Comparison of ENCODE assay signal across 18 cellular contexts in genomic region chr4:20044502-20044911, GRCh38.
DNase-seq lines count a peak whose midpoint lies in the region; ATAC-seq, FAIRE-seq and TF ChIP-seq lines count a peak whose summit lies in the region.
"Had no signal": no experiment of that assay in that cellular context is flagged by ENCODE, and none has a peak within 500 bp of the region (broad histone marks: within the 10 kb centered on the region; RNA-seq: fewer than 3 reads in every experiment).

No MANE protein-coding gene starts in this region.

- no peak overlapping the region for H2BK120ac ChIP-seq in IMR-90 (ENCODE audit: low read depth, low read length)

- intact Hi-C loops in IMR-90 (cut with micrococcal nuclease) (no loop called here), Right ventricle myocardium inferior (cut with DNase I) (no loop called here)

- H3K14ac ChIP-seq in IMR-90 (replicated peaks; ENCODE audit: low read depth, low read length): no peak overlapping the region

- H4K20me1 ChIP-seq in IMR-90 (ENCODE audit: insufficient read depth, low read length): no peaks in the 10 kb centered on the region

- TF ChIP-seq CTCF in IMR-90 (conservative IDR thresholded peaks at IDR 0.05; ENCODE audit: low read depth, low read length) (no peak), bronchial epithelial cell (IDR thresholded peaks at IDR 0.05; ENCODE audit: insufficient read depth, low read length, severe bottlenecking) (no peak), chondrocyte (IDR thresholded peaks at IDR 0.05) (no peak)

- no peak overlapping the region for H3K27ac ChIP-seq in IMR-90 (ENCODE audit: insufficient read depth, low read length)

- no peak overlapping the region for H2BK5ac ChIP-seq in IMR-90 (ENCODE audit: low read depth, low read length, poor library complexity, severe bottlenecking)

- H3K9me3 Mint-ChIP-seq in chondrocyte (ENCODE audit: low read depth): no peaks in the 10 kb centered on the region

- no peak overlapping the region for H3K9ac ChIP-seq in IMR-90 (ENCODE audit: low read depth, low read length)

- no peak overlapping the region for H2BK15ac ChIP-seq in IMR-90 (ENCODE audit: low read depth, low read length)

- peaks cover 52% of the 10 kb centered on the region for H3K4me1 Mint-ChIP-seq in chondrocyte (ENCODE audit: low read depth)
- H3K4me1 Mint-ChIP-seq: activated CD4-positive, alpha-beta T cell treated with anti-CD3 and anti-CD28 coated beads for 36 hours; IgD-negative memory B cell had no signal

- no peak overlapping the region for H4K8ac ChIP-seq in IMR-90 (ENCODE audit: low read depth in 2 of 2, low read length in 2 of 2)

- no peaks in the 10 kb centered on the region for H3K36me3 Mint-ChIP-seq in chondrocyte (ENCODE audit: low read depth)
- H3K36me3 Mint-ChIP-seq: IgD-negative memory B cell had no signal

- WGBS in IMR-90 (ENCODE audit: extremely low coverage in 2 of 2, insufficient read length in 1 of 2), 2 experiments: 0% methylated on average over 1 of the region's 2 CpGs; no CpG with 5 or more reads in 1 of the 2 experiments

- H2BK20ac ChIP-seq in IMR-90 (ENCODE audit: low read depth, low read length): no peak overlapping the region

- no peaks in the 10 kb centered on the region for H3K9me3 ChIP-seq in IMR-90 (ENCODE audit: control insufficient read depth, insufficient read depth, low read length)

- dilution Hi-C loops in IMR-90 (cut with HindIII; ENCODE audit: low sequenced_read_pairs, unreplicated experiment): no loop called here

- no peak overlapping the region for H3K56ac ChIP-seq in IMR-90 (ENCODE audit: extremely low read depth, insufficient read depth, low read length)

- no peak overlapping the region for H3K4me3 Mint-ChIP-seq in chondrocyte (ENCODE audit: unreplicated experiment)
- H3K4me3 Mint-ChIP-seq: activated CD4-positive, alpha-beta T cell treated with anti-CD3 and anti-CD28 coated beads for 36 hours; IgD-negative memory B cell had no signal

- H3K9me1 ChIP-seq in IMR-90 (ENCODE audit: insufficient read depth, low read length): no peaks in the 10 kb centered on the region

- no peak for TF ChIP-seq RAD21 in IMR-90 (IDR thresholded peaks at IDR 0.05; ENCODE audit: low read length)

- CTCF ChIA-PET in IMR-90 (lab: Yijun Ruan, JAX): interaction anchor here (0.6 kb wide), 1 partner anchor 372 kb away, joined by 4 read pairs; no protein-coding TSS in a partner anchor

- BruUV-seq in IMR-90 (replicated peaks; lab: Mats Ljungman, UMichigan): no TSS peak

- H3K23ac ChIP-seq in IMR-90 (ENCODE audit: low read depth, low read length): no peak overlapping the region

- no peak overlapping the region for H2AK5ac ChIP-seq in IMR-90 (ENCODE audit: low read depth, low read length)

- H3K4me1 ChIP-seq in IMR-90 (ENCODE audit: control insufficient read depth, insufficient read depth, low read length): no peaks in the 10 kb centered on the region

- POLR2A ChIA-PET in IMR-90 (lab: Charles Lee; ENCODE audit: unreplicated experiment): no interaction called here

- H3K27me3 Mint-ChIP-seq in chondrocyte (ENCODE audit: low read depth): no peaks in the 10 kb centered on the region
- H3K27me3 Mint-ChIP-seq: activated CD4-positive, alpha-beta T cell treated with anti-CD3 and anti-CD28 coated beads for 36 hours; IgD-negative memory B cell had no signal

- H3K27ac Mint-ChIP-seq in chondrocyte (ENCODE audit: unreplicated experiment): no peak overlapping the region
- H3K27ac Mint-ChIP-seq: activated CD4-positive, alpha-beta T cell treated with anti-CD3 and anti-CD28 coated beads for 36 hours; IgD-negative memory B cell had no signal

- no peak overlapping the region for H3K4ac ChIP-seq in IMR-90 (ENCODE audit: low read depth, low read length)

- TF ChIP-seq POLR2A in IMR-90 (IDR thresholded peaks at IDR 0.05; ENCODE audit: low read depth, low read length): no peak

- no peak overlapping the region for H3K18ac ChIP-seq in IMR-90 (ENCODE audit: low read depth, low read length)

- H3K36me3 ChIP-seq in IMR-90 (ENCODE audit: control insufficient read depth, insufficient read depth, low read length): no peaks in the 10 kb centered on the region
- H3K36me3 ChIP-seq in bronchial epithelial cell (ENCODE audit: control insufficient read depth, insufficient read depth, low read length): no peaks in the 10 kb centered on the region

- no peak overlapping the region for H3K4me2 ChIP-seq in IMR-90 (ENCODE audit: low read depth, low read length)

- H2AFZ ChIP-seq in IMR-90 (replicated peaks; ENCODE audit: low read length, poor library complexity): no peak overlapping the region

- H3K4me3 ChIP-seq in IMR-90 (ENCODE audit: insufficient read depth, low read depth, low read length) (no peak overlapping the region), bronchial epithelial cell (ENCODE audit: low read depth, low read length) (no peak overlapping the region)

- no peak for FAIRE-seq in bronchial epithelial cell (lab: Jason Lieb, UNC)
- FAIRE-seq: GM12891 had no signal

- H4K5ac ChIP-seq in IMR-90 (ENCODE audit: low read depth, low read length): no peak overlapping the region

- H3K79me1 ChIP-seq in IMR-90 (ENCODE audit: low read depth in 1 of 2, low read length in 2 of 2): no peaks in the 10 kb centered on the region

- no peak overlapping the region for H4K91ac ChIP-seq in IMR-90 (ENCODE audit: insufficient read depth, low read depth, low read length)

- DNase-seq in AG08395 (ENCODE audit: low spot score): peak; percentile 4
- peak; percentile 50 for DNase-seq in IMR-90
- DNase-seq in bronchial epithelial cell (ENCODE audit: low read depth): peak; percentile 84
- DNase-seq in iris pigment epithelial cell (ENCODE audit: low read depth): peak; percentile 84
- DNase-seq in activated gamma-delta T cell (lab: John Stamatoyannopoulos, UW): no peak
- DNase-seq in Right ventricle myocardium inferior (ENCODE audit: missing footprints): no peak
- no peak for DNase-seq in chondrocyte (ENCODE audit: low spot score)
- no peak for DNase-seq in NCI-H146 treated with DMSO at 0.1 percent for 48 hours (lab: John Stamatoyannopoulos, UW; ENCODE audit: unreplicated experiment)
- DNase-seq: ACHN; activated CD4-positive, alpha-beta T cell treated with anti-CD3 and anti-CD28 coated beads for 36 hours; activated gamma-delta T cell treated with Interleukin-2 at 50 U/mL for 16 hours; cortex of kidney; hippocampal formation; MV-4-11; right cardiac atrium; stimulated activated CD4-positive, alpha-beta T cell treated with anti-CD3 and anti-CD28 coated beads, Interleukin-2, amount 100 ng/mL, for 24 hours had no signal

- in situ Hi-C loops in IMR-90 (cut with MboI; ENCODE audit: low sequenced_read_pairs): no loop called here

- ATAC-seq in IMR-90 (ENCODE audit: low read depth) (peak; percentile 44), Right ventricle myocardium inferior (no peak)
- ATAC-seq: activated CD4-positive, alpha-beta T cell treated with anti-CD3 and anti-CD28 coated beads for 36 hours; right cardiac atrium had no signal

- H2AK9ac ChIP-seq in IMR-90 (replicated peaks; ENCODE audit: low read depth, low read length, poor library complexity): no peak overlapping the region

- H3K27me3 ChIP-seq in IMR-90 (ENCODE audit: control insufficient read depth, insufficient read depth, low read length) (no peaks in the 10 kb centered on the region), bronchial epithelial cell (ENCODE audit: control insufficient read depth, insufficient read depth, low read length) (no peaks in the 10 kb centered on the region)

TF ChIP-seq in IMR-90, 13 proteins besides CTCF, POLR2A, EP300 and RAD21:
- TF ChIP-seq RFX5 (IDR thresholded peaks at IDR 0.05; ENCODE audit: low read depth, low read length): no peak
- no peak for TF ChIP-seq ELK1 (IDR thresholded peaks at IDR 0.05; ENCODE audit: borderline replicate concordance, low read depth, low read length)
- 0 out of 2 replicates have a peak, but pooled peaks have one; percentile 10 for TF ChIP-seq MAFK (IDR thresholded peaks at IDR 0.05; ENCODE audit: low read depth, low read length)
- no peak for TF ChIP-seq CHD1 (IDR thresholded peaks at IDR 0.05; ENCODE audit: low read depth, low read length)
- no peak for TF ChIP-seq NFE2L2 (IDR thresholded peaks at IDR 0.05; ENCODE audit: low read depth, low read length)
- TF ChIP-seq BHLHE40 (IDR thresholded peaks at IDR 0.05; ENCODE audit: low read depth, low read length): no peak
- peak; percentile 36; the same call in 1 of the 2 replicates for TF ChIP-seq CEBPB (IDR thresholded peaks at IDR 0.05; ENCODE audit: low read depth, low read length)
- TF ChIP-seq MXI1 (IDR thresholded peaks at IDR 0.05; ENCODE audit: borderline replicate concordance, low read depth, low read length): no peak
- no peak for TF ChIP-seq RCOR1 (IDR thresholded peaks at IDR 0.05; ENCODE audit: insufficient replicate concordance, low read length)
- no peak for TF ChIP-seq USF2 (IDR thresholded peaks at IDR 0.05; ENCODE audit: low read depth, low read length)

Comparison
In these comparisons a context has a peak if more than half of its experiments do, and no peak if none do; other contexts are left out.
1. DNase-seq: peak in AG08395 (single experiment), IMR-90 (single experiment), bronchial epithelial cell (single experiment) and iris pigment epithelial cell (single experiment); none in activated gamma-delta T cell (single experiment), Right ventricle myocardium inferior (single experiment), chondrocyte (single experiment) and NCI-H146 treated with DMSO at 0.1 percent for 48 hours (single experiment).